In genomic region chr18:76610933-76611749, GRCh38 we compare ENCODE assay signal across 12 cellular contexts.
DNase-seq lines count a peak whose midpoint lies in the region; FAIRE-seq and TF ChIP-seq lines count a peak whose summit lies in the region.
"Had no signal": no experiment of that assay in that cellular context is flagged by ENCODE, and none has a peak within 500 bp of the region (broad histone marks: within the 10 kb centered on the region; RNA-seq: fewer than 3 reads in every experiment).

No MANE protein-coding gene starts in this region.

- peak overlapping the region; percentile 42 for H3K9ac ChIP-seq in keratinocyte (ENCODE audit: control insufficient read depth, extremely low read depth, insufficient read depth, low read length)

- H3K4me1 Mint-ChIP-seq in HFFc6 (ENCODE audit: low read depth) (peaks cover 15% of the 10 kb centered on the region), MCF 10A (ENCODE audit: insufficient read depth, unreplicated experiment) (peaks cover 13% of the 10 kb centered on the region)
- no peaks in the 10 kb centered on the region for H3K4me1 Mint-ChIP-seq in activated naive CD4-positive, alpha-beta T cell treated with anti-CD3 and anti-CD28 coated beads for 36 hours (ENCODE audit: low read depth)

- intact Hi-C loops in MCF 10A (cut with micrococcal nuclease), result no loop called here
- intact Hi-C loops in stomach (cut with DNase I; ENCODE audit: low total_unique reads), result no loop called here
- intact Hi-C loops in activated naive CD4-positive, alpha-beta T cell treated with anti-CD3 and anti-CD28 coated beads for 36 hours (cut with micrococcal nuclease), result no loop called here

- peak overlapping the region in 2 of 3 experiments; percentile 4 to 22 for H3K4me3 ChIP-seq in keratinocyte (ENCODE audit: control insufficient read depth in 2 of 3, extremely low read depth in 1 of 3, insufficient read depth in 2 of 3, low read depth in 1 of 3, low read length in 3 of 3)
- H3K4me3 ChIP-seq in stomach, result peak overlapping the region in 2 of 4 donors; percentile 11 to 18

- peak overlapping the region; percentile 67 for H2AFZ ChIP-seq in keratinocyte (ENCODE audit: control insufficient read depth, low read length)

- H3K4me3 Mint-ChIP-seq in HFFc6 (peak overlapping the region; percentile 76; the same call in 1 of the 2 replicates), MCF 10A (ENCODE audit: unreplicated experiment) (peak overlapping the region; percentile 55)
- H3K4me3 Mint-ChIP-seq in activated naive CD4-positive, alpha-beta T cell treated with anti-CD3 and anti-CD28 coated beads for 36 hours, result no peak overlapping the region

- no peaks in the 10 kb centered on the region for H3K9me3 Mint-ChIP-seq in HFFc6
- H3K9me3 Mint-ChIP-seq in MCF 10A (ENCODE audit: unreplicated experiment), result no peaks in the 10 kb centered on the region
- H3K9me3 Mint-ChIP-seq in activated naive CD4-positive, alpha-beta T cell treated with anti-CD3 and anti-CD28 coated beads for 36 hours, result no peaks in the 10 kb centered on the region
- H3K9me3 Mint-ChIP-seq: activated T-helper 2 cell treated with anti-CD3 and anti-CD28 coated beads, Interferon-gamma antibody, Interleukin-2, Interleukin-4, amounts not matched to agents 10 μg/mL and 5 μg/mL and 100 μg/mL, durations not matched to agents 14 hours and 24 hours and 36 hours had no signal

- DNase-seq in HFFc6 (no peak), MCF 10A (ENCODE audit: unreplicated experiment) (peak; percentile 50), keratinocyte (ENCODE audit: low read depth, low spot score) (no peak), stomach (peak; percentile 48), DMS153 treated with DMSO at 0.1 percent for 48 hours (lab: John Stamatoyannopoulos, UW; ENCODE audit: unreplicated experiment) (no peak), globus pallidus (ENCODE audit: low spot score) (no peak), epidermal melanocyte (ENCODE audit: insufficient read length, low spot score) (no peak)
- DNase-seq in activated naive CD4-positive, alpha-beta T cell treated with anti-CD3 and anti-CD28 coated beads for 36 hours, result no peak
- DNase-seq: WERI-Rb-1 had no signal

- H3K27me3 ChIP-seq in keratinocyte (ENCODE audit: control insufficient read depth, extremely low read depth, insufficient read depth, low read length) (no peaks in the 10 kb centered on the region), stomach (no peaks in the 10 kb centered on the region)
- H3K27me3 ChIP-seq: tibial nerve had no signal

- peak overlapping the region; percentile 62 for H3K4me2 ChIP-seq in keratinocyte (ENCODE audit: control insufficient read depth, extremely low read depth, insufficient read depth, low read depth, low read length)

- no peak for TF ChIP-seq POLR2A in stomach (IDR thresholded peaks at IDR 0.05)

- H3K27ac Mint-ChIP-seq in HFFc6, result peak overlapping the region; percentile 25; the same call in 1 of the 2 replicates
- H3K27ac Mint-ChIP-seq in MCF 10A (ENCODE audit: low read depth, unreplicated experiment), result peak overlapping the region; percentile 73
- H3K27ac Mint-ChIP-seq in activated naive CD4-positive, alpha-beta T cell treated with anti-CD3 and anti-CD28 coated beads for 36 hours, result no peak overlapping the region
- H3K27ac Mint-ChIP-seq: activated T-helper 2 cell treated with anti-CD3 and anti-CD28 coated beads, Interferon-gamma antibody, Interleukin-2, Interleukin-4, amounts not matched to agents 10 μg/mL and 5 μg/mL and 100 μg/mL, durations not matched to agents 14 hours and 24 hours and 36 hours had no signal

- no peaks in the 10 kb centered on the region for H3K79me2 ChIP-seq in keratinocyte (ENCODE audit: control insufficient read depth, insufficient read depth, low read length)

- H4K20me1 ChIP-seq in keratinocyte (ENCODE audit: control insufficient read depth, extremely low read depth, insufficient read depth, low read length), result no peaks in the 10 kb centered on the region

- no peak for TF ChIP-seq EP300 in stomach (IDR thresholded peaks at IDR 0.05)

- WGBS in stomach, 5 donors, result 64 to 73% (median 67%) methylated on average over 28 to 32 of the region's 32 CpGs

- no TSS peak for BruUV-seq in MCF 10A (replicated peaks; lab: Mats Ljungman, UMichigan)

- H3K36me3 ChIP-seq in keratinocyte (ENCODE audit: control insufficient read depth in 2 of 2, extremely low read depth in 1 of 2, insufficient read depth in 2 of 2, low read length in 2 of 2) (no peaks in the 10 kb centered on the region), stomach (no peaks in the 10 kb centered on the region)
- H3K36me3 ChIP-seq: tibial nerve, WERI-Rb-1 had no signal

- H3K9me1 ChIP-seq in keratinocyte (ENCODE audit: control insufficient read depth, extremely low read depth, insufficient read depth, low read length), result no peaks in the 10 kb centered on the region

- H3K9me3 ChIP-seq in keratinocyte (ENCODE audit: control insufficient read depth, low read depth, low read length), result no peaks in the 10 kb centered on the region
- H3K9me3 ChIP-seq in stomach, result no peaks in the 10 kb centered on the region
- H3K9me3 ChIP-seq: tibial nerve had no signal

- dilution Hi-C loops in keratinocyte (cut with MboI; ENCODE audit: extremely low pct_ligation_motif_present, low sequenced_read_pairs), result no loop called here

- H3K27me3 Mint-ChIP-seq in HFFc6 (ENCODE audit: insufficient read depth) (peaks cover 12% of the 10 kb centered on the region), MCF 10A (ENCODE audit: insufficient read depth, unreplicated experiment) (no peaks in the 10 kb centered on the region)
- H3K27me3 Mint-ChIP-seq in activated naive CD4-positive, alpha-beta T cell treated with anti-CD3 and anti-CD28 coated beads for 36 hours (ENCODE audit: low read depth), result no peaks in the 10 kb centered on the region

- CTCF ChIA-PET in MCF 10A (lab: Yijun Ruan, JAX), result interaction anchor here (0.5 kb wide), 1 partner anchor 190 kb away, joined by 3 read pairs; no protein-coding TSS in a partner anchor
- CTCF ChIA-PET in activated naive CD4-positive, alpha-beta T cell treated with anti-CD3 and anti-CD28 coated beads for 36 hours (lab: Charles Lee), result no interaction called here

- TF ChIP-seq CTCF in HFFc6 (IDR thresholded peaks at IDR 0.05), result no peak
- no peak for TF ChIP-seq CTCF in MCF 10A (IDR thresholded peaks at IDR 0.05; ENCODE audit: unreplicated experiment)
- no peak for TF ChIP-seq CTCF in keratinocyte (optimal IDR thresholded peaks at IDR 0.05 in 1 of 3, IDR thresholded peaks at IDR 0.05 in 1 of 3, conservative IDR thresholded peaks at IDR 0.05 in 1 of 3; ENCODE audit: extremely low read depth in 1 of 3, insufficient read depth in 2 of 3, low read length in 3 of 3)
- no peak for TF ChIP-seq CTCF in stomach (IDR thresholded peaks at IDR 0.05)

- FAIRE-seq in keratinocyte (lab: Jason Lieb, UNC), result no peak

- H3K27ac ChIP-seq in keratinocyte (ENCODE audit: control insufficient read depth, insufficient read depth, low read length), result no peak overlapping the region
- H3K27ac ChIP-seq in stomach, result no peak overlapping the region
- H3K27ac ChIP-seq: RWPE1, tibial nerve, WERI-Rb-1 had no signal

- H3K4me1 ChIP-seq in keratinocyte (ENCODE audit: control insufficient read depth, extremely low read depth, insufficient read depth, low read length), result peaks cover 3% of the 10 kb centered on the region
- peaks cover 0 to 11% (median 0%) of the 10 kb centered on the region in 4 donors for H3K4me1 ChIP-seq in stomach

- POLR2A ChIA-PET in MCF 10A (lab: Yijun Ruan, JAX), result interaction anchor here (0.7 to 1.6 kb wide), 8 partner anchors 8 to 123 kb away, joined by 3 to 10 read pairs (median 4); no protein-coding TSS in a partner anchor

- H3K36me3 Mint-ChIP-seq in HFFc6 (ENCODE audit: low read depth) (no peaks in the 10 kb centered on the region), MCF 10A (ENCODE audit: insufficient read depth, unreplicated experiment) (no peaks in the 10 kb centered on the region)
- H3K36me3 Mint-ChIP-seq in activated naive CD4-positive, alpha-beta T cell treated with anti-CD3 and anti-CD28 coated beads for 36 hours (ENCODE audit: low read depth), result no peaks in the 10 kb centered on the region

Comparison
In these comparisons a context has a peak if more than half of its experiments do, and no peak if none do; other contexts are left out.
1. DNase-seq: peak in MCF 10A (single experiment) and stomach (single experiment); none in HFFc6 (single experiment), keratinocyte (single experiment), DMS153 treated with DMSO at 0.1 percent for 48 hours (single experiment), globus pallidus (single experiment), epidermal melanocyte (single experiment) and activated naive CD4-positive, alpha-beta T cell treated with anti-CD3 and anti-CD28 coated beads for 36 hours (single experiment).